9 cellular contexts compared by ENCODE assay signal in genomic region chr10:100656479-100656878, GRCh38.
A peak's percentile ranks its signal among the peaks of the same experiment; 100 is the strongest.
DNase-seq lines count a peak whose midpoint lies in the region; ATAC-seq and TF ChIP-seq lines count a peak whose summit lies in the region.
"Had no signal": no experiment of that assay in that cellular context is flagged by ENCODE, and none has a peak within 500 bp of the region (broad histone marks: within the 10 kb centered on the region; RNA-seq: fewer than 3 reads in every experiment).

No MANE protein-coding gene starts in this region.

- H3K4ac ChIP-seq in neuronal stem cell (ENCODE audit: low read length), result no peak overlapping the region

- H3K18ac ChIP-seq in neuronal stem cell (ENCODE audit: low read length), result no peak overlapping the region

- H3K27me3 Mint-ChIP-seq in endothelial cell (ENCODE audit: unreplicated experiment), result peaks cover 37% of the 10 kb centered on the region

- no peak overlapping the region for H2BK120ac ChIP-seq in neuronal stem cell (ENCODE audit: low read depth, low read length)

- H3K9me3 ChIP-seq in HUES6 (ENCODE audit: control insufficient read depth, insufficient read depth, low read depth, low read length), result no peaks in the 10 kb centered on the region
- no peaks in the 10 kb centered on the region for H3K9me3 ChIP-seq in neuronal stem cell (replicated peaks in 1 of 2; ENCODE audit: control insufficient read depth in 2 of 2, insufficient read depth in 1 of 2, low read depth in 1 of 2, low read length in 2 of 2)

- no peak overlapping the region for H2BK15ac ChIP-seq in neuronal stem cell (ENCODE audit: low read length)

- no peak overlapping the region for H4K91ac ChIP-seq in neuronal stem cell (ENCODE audit: low read depth, low read length, poor library complexity)

- peak overlapping the region; percentile 40 for H2AFZ ChIP-seq in neuronal stem cell (ENCODE audit: low read length)

- DNase-seq in DMS153 treated with DMSO at 0.1 percent for 48 hours (lab: John Stamatoyannopoulos, UW; ENCODE audit: unreplicated experiment), result peak; percentile 26
- DNase-seq in endothelial cell (ENCODE audit: low spot score), result peak; percentile 59
- no peak for DNase-seq in neuronal stem cell (ENCODE audit: low spot score)
- no peak for DNase-seq in SW480 (ENCODE audit: low spot score)
- DNase-seq in mesenteric fat pad (ENCODE audit: low spot score), result no peak
- DNase-seq: MM.1S had no signal

- H3K4me1 Mint-ChIP-seq in endothelial cell (ENCODE audit: unreplicated experiment), result peaks cover 25% of the 10 kb centered on the region

- no peak overlapping the region for H4K8ac ChIP-seq in neuronal stem cell (ENCODE audit: low read depth, low read length)

- H3K4me3 Mint-ChIP-seq in endothelial cell (ENCODE audit: unreplicated experiment), result no peak overlapping the region

- no peak overlapping the region for H3K27ac Mint-ChIP-seq in endothelial cell (ENCODE audit: unreplicated experiment)

- H2BK12ac ChIP-seq in neuronal stem cell (ENCODE audit: low read length), result no peak overlapping the region

- no peak overlapping the region for H2AK5ac ChIP-seq in neuronal stem cell (ENCODE audit: low read depth, low read length)

- H3K9me3 Mint-ChIP-seq in endothelial cell (ENCODE audit: unreplicated experiment), result no peaks in the 10 kb centered on the region

- H3K27me3 ChIP-seq in HUES6 (ENCODE audit: control insufficient read depth, insufficient read depth, low read length) (peaks cover 89% of the 10 kb centered on the region), neuronal stem cell (ENCODE audit: control insufficient read depth in 3 of 3, insufficient read depth in 3 of 3, low read depth in 1 of 3, low read length in 3 of 3) (peaks cover 20 to 92% (median 87%) of the 10 kb centered on the region in 3 experiments)

- no peak overlapping the region for H3K14ac ChIP-seq in neuronal stem cell (ENCODE audit: low read length)

- H3K36me3 ChIP-seq in HUES6 (ENCODE audit: control insufficient read depth, insufficient read depth, low read length), result no peaks in the 10 kb centered on the region
- H3K36me3 ChIP-seq in neuronal stem cell (replicated peaks in 1 of 2; ENCODE audit: control insufficient read depth in 2 of 2, insufficient read depth in 2 of 2, low read length in 2 of 2), result no peaks in the 10 kb centered on the region

- no peak overlapping the region for H2BK5ac ChIP-seq in neuronal stem cell (ENCODE audit: low read length)

- H3K27ac ChIP-seq in HUES6 (ENCODE audit: low read depth, low read length), result no peak overlapping the region
- H3K27ac ChIP-seq in neuronal stem cell (replicated peaks; ENCODE audit: low read length), result no peak overlapping the region

- no peak overlapping the region for H3K9ac ChIP-seq in HUES6 (ENCODE audit: low read length)
- no peak overlapping the region for H3K9ac ChIP-seq in neuronal stem cell (ENCODE audit: low read depth, low read length, poor library complexity)

- no CpG with 5 or more reads among the region's 34 CpGs for WGBS in neuronal stem cell (ENCODE audit: extremely low coverage in 2 of 2, insufficient read length in 2 of 2, insufficient replicate concordance in 1 of 2), 2 donors

- ATAC-seq in HG03135 (IDR thresholded peaks at IDR 0.05; ENCODE audit: unreplicated experiment), result no peak
- no peak for ATAC-seq in HG03175 (IDR thresholded peaks at IDR 0.05; ENCODE audit: unreplicated experiment)

- peaks cover 8% of the 10 kb centered on the region for H3K36me3 Mint-ChIP-seq in endothelial cell (ENCODE audit: low read depth, unreplicated experiment)

- H3K23ac ChIP-seq in neuronal stem cell (ENCODE audit: low read depth, low read length, poor library complexity), result no peak overlapping the region

- H3K4me2 ChIP-seq in neuronal stem cell (ENCODE audit: insufficient read depth, low read length, poor library complexity, severe bottlenecking), result peak overlapping the region; percentile 51

- peak overlapping the region; percentile 79 for H3K4me3 ChIP-seq in HUES6 (ENCODE audit: low read depth, low read length)
- no peak overlapping the region for H3K4me3 ChIP-seq in neuronal stem cell (ENCODE audit: low read length in 2 of 2)

- H3K79me1 ChIP-seq in neuronal stem cell (ENCODE audit: low read depth, low read length), result no peaks in the 10 kb centered on the region

- TF ChIP-seq CTCF in endothelial cell (IDR thresholded peaks at IDR 0.05; ENCODE audit: unreplicated experiment), result no peak

- H3K4me1 ChIP-seq in HUES6 (ENCODE audit: control insufficient read depth, insufficient read depth, low read length) (peaks cover 27% of the 10 kb centered on the region), neuronal stem cell (ENCODE audit: control insufficient read depth in 2 of 2, insufficient read depth in 1 of 2, low read depth in 1 of 2, low read length in 2 of 2) (peaks cover 8 to 9% of the 10 kb centered on the region in 2 donors)

Comparison
In these comparisons a context has a peak if more than half of its experiments do, and no peak if none do; other contexts are left out.
1. DNase-seq: peak in DMS153 treated with DMSO at 0.1 percent for 48 hours (single experiment) and endothelial cell (single experiment); none in neuronal stem cell (single experiment), SW480 (single experiment) and mesenteric fat pad (single experiment).